In the genomic region with DNA sequence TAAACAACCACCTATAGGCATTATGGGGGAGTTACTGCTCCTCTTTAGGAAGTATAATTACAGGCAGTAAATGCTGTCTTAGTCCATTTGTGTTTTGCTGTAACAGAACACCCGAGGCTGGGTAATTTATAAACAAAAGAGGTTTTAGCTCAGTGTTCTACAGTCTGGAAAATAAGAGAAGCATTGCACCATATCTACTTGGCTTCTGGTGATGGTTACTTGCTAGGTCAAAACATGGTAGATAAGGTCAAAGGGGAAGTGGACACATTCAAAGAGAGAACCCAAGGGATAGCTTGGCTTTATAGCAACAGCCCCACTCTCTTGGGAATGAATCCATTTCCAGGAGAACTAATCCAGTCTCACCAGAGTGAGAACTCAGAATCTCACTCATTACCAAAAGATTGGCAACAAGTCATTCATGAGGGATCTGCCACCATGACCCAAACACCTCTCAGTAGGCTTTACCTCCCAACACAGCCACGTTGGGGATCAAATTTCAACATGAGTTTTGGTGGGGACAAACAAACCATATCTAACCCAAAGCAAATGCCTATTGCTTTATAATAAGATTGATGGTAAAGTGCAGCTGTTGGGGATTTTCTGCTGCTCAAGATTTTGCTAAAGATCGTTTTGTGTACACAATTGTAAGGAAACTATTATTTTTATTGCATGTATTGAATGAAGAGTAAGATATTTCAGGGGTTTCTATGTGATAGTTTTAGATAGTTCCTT, we compare ENCODE assay signal across 17 cellular contexts. TPM values are rescaled to one million over a fixed set of nuclear protein-coding genes. Genes with fewer than 3 reads are reported as not detected.
DNase-seq lines count a peak whose midpoint lies in the region; ATAC-seq, FAIRE-seq and TF ChIP-seq lines count a peak whose summit lies in the region.
"Had no signal": no experiment of that assay in that cellular context is flagged by ENCODE, and none has a peak within 500 bp of the region (broad histone marks: within the 10 kb centered on the region; RNA-seq: fewer than 3 reads in every experiment).

No MANE protein-coding gene starts in this region.

- peak overlapping the region; percentile 31 for H3K4me2 ChIP-seq in PC-3 (ENCODE audit: low read length)

- no peak for TF ChIP-seq POLR2A in GM12892 (IDR thresholded peaks at IDR 0.05; ENCODE audit: low read depth, low read length)

- H3K36me3 ChIP-seq in A673 (ENCODE audit: insufficient read depth, low read length, poor library complexity, severe bottlenecking): no peaks in the 10 kb centered on the region
- no peaks in the 10 kb centered on the region for H3K36me3 ChIP-seq in PC-3 (ENCODE audit: low read depth, low read length)
- H3K36me3 ChIP-seq: breast epithelium, right lobe of liver had no signal

- no TSS peak for BruUV-seq in A673 (replicated peaks; lab: Mats Ljungman, UMichigan)
- BruUV-seq in PC-3 (replicated peaks; lab: Mats Ljungman, UMichigan): no TSS peak

- CTCF ChIA-PET in A673 (lab: Charles Lee) (interaction anchor here (0.6 kb wide), 1 partner anchor 1927 kb away, joined by 3 read pairs; no protein-coding TSS in a partner anchor), PC-3 (lab: Charles Lee) (interaction anchor here (0.6 kb wide), 1 partner anchor 113 kb away, joined by 8 read pairs; no protein-coding TSS in a partner anchor)

- intact Hi-C loops in A673 (cut with micrococcal nuclease; ENCODE audit: unreplicated experiment): no loop called here
- intact Hi-C loops in PC-3 (cut with micrococcal nuclease): no loop called here
- intact Hi-C loops in activated T-helper 2 cell treated with anti-CD3 and anti-CD28 coated beads, Interferon-gamma antibody, Interleukin-2, Interleukin-4, amounts not matched to agents 10 μg/mL and 5 μg/mL and 100 μg/mL, durations not matched to agents 14 hours and 24 hours and 36 hours (cut with micrococcal nuclease): no loop called here

- H2AFZ ChIP-seq in PC-3 (ENCODE audit: low read length): no peak overlapping the region

- DNase-seq in A673 (ENCODE audit: low spot score) (peak; percentile 53), GM19239 (ENCODE audit: insufficient read length, low spot score) (no peak), PC-3 (no peak), fibroblast of villous mesenchyme (ENCODE audit: low read depth) (peak; percentile 21), GM12892 (ENCODE audit: insufficient read length) (no peak)
- DNase-seq in activated T-helper 2 cell treated with anti-CD3 and anti-CD28 coated beads, Interferon-gamma antibody, Interleukin-2, Interleukin-4, amounts not matched to agents 10 μg/mL and 5 μg/mL and 100 μg/mL, durations not matched to agents 14 hours and 24 hours and 36 hours (ENCODE audit: low spot score): no peak
- DNase-seq: activated naive CD4-positive, alpha-beta T cell treated with anti-CD3 and anti-CD28 coated beads, Interleukin-2, amount 50 U/mL, for 16 hours; effector CD4-positive, alpha-beta T cell; hippocampal formation; NCI-H748 treated with DMSO at 0.1 percent for 48 hours; nucleus accumbens; right lobe of liver; stimulated activated CD4-positive, alpha-beta T cell treated with anti-CD3 and anti-CD28 coated beads, Interleukin-1b, Interleukin-23, amount 100 ng/mL, for 48 hours had no signal

- no peak overlapping the region for H3K4me3 Mint-ChIP-seq in activated T-helper 2 cell treated with anti-CD3 and anti-CD28 coated beads, Interferon-gamma antibody, Interleukin-2, Interleukin-4, amounts not matched to agents 10 μg/mL and 5 μg/mL and 100 μg/mL, durations not matched to agents 14 hours and 24 hours and 36 hours (ENCODE audit: low read depth)

- H3K4me3 ChIP-seq in A673 (ENCODE audit: low read depth, low read length, poor library complexity, severe bottlenecking): no peak overlapping the region
- no peak overlapping the region for H3K4me3 ChIP-seq in PC-3 (ENCODE audit: low read length)
- no peak overlapping the region for H3K4me3 ChIP-seq in fibroblast of villous mesenchyme (ENCODE audit: low read depth, low read length)
- H3K4me3 ChIP-seq: breast epithelium, right lobe of liver had no signal

- peaks cover 18% of the 10 kb centered on the region for H3K4me1 Mint-ChIP-seq in activated T-helper 2 cell treated with anti-CD3 and anti-CD28 coated beads, Interferon-gamma antibody, Interleukin-2, Interleukin-4, amounts not matched to agents 10 μg/mL and 5 μg/mL and 100 μg/mL, durations not matched to agents 14 hours and 24 hours and 36 hours (ENCODE audit: low read depth)

- ATAC-seq in PC-3 (no peak), HG03135 (IDR thresholded peaks at IDR 0.05; ENCODE audit: unreplicated experiment) (no peak), GM21423 (IDR thresholded peaks at IDR 0.05; ENCODE audit: unreplicated experiment) (no peak)
- ATAC-seq: right lobe of liver had no signal

- H3K9me3 Mint-ChIP-seq in activated T-helper 2 cell treated with anti-CD3 and anti-CD28 coated beads, Interferon-gamma antibody, Interleukin-2, Interleukin-4, amounts not matched to agents 10 μg/mL and 5 μg/mL and 100 μg/mL, durations not matched to agents 14 hours and 24 hours and 36 hours: no peaks in the 10 kb centered on the region

- peaks cover 16% of the 10 kb centered on the region for H3K36me3 Mint-ChIP-seq in activated T-helper 2 cell treated with anti-CD3 and anti-CD28 coated beads, Interferon-gamma antibody, Interleukin-2, Interleukin-4, amounts not matched to agents 10 μg/mL and 5 μg/mL and 100 μg/mL, durations not matched to agents 14 hours and 24 hours and 36 hours (ENCODE audit: low read depth)

- TF ChIP-seq CTCF in A673 (conservative IDR thresholded peaks at IDR 0.05; ENCODE audit: low read depth, low read length) (no peak), PC-3 (conservative IDR thresholded peaks at IDR 0.05; ENCODE audit: low read depth, low read length) (no peak), fibroblast of villous mesenchyme (IDR thresholded peaks at IDR 0.05; ENCODE audit: insufficient read depth, low read depth, low read length) (no peak)

- H3K27ac ChIP-seq in A673 (ENCODE audit: low read depth, low read length, poor library complexity, severe bottlenecking) (peak overlapping the region; percentile 58), PC-3 (ENCODE audit: low read length) (peak overlapping the region; percentile 29)
- H3K27ac ChIP-seq: breast epithelium, right lobe of liver had no signal

- peaks cover 9% of the 10 kb centered on the region for H3K4me1 ChIP-seq in A673 (ENCODE audit: insufficient read depth, low read length, poor library complexity, severe bottlenecking)
- peaks cover 21% of the 10 kb centered on the region for H3K4me1 ChIP-seq in PC-3 (ENCODE audit: insufficient read depth, low read length)
- H3K4me1 ChIP-seq: breast epithelium, right lobe of liver had no signal

- H3K27me3 ChIP-seq in A673 (replicated peaks; ENCODE audit: insufficient read depth, low read depth, low read length, poor library complexity) (no peaks in the 10 kb centered on the region), PC-3 (ENCODE audit: low read length) (no peaks in the 10 kb centered on the region)
- H3K27me3 ChIP-seq: breast epithelium, right lobe of liver had no signal

- POLR2A ChIA-PET in A673 (lab: Charles Lee; ENCODE audit: low non-redundant PET) (no interaction called here), PC-3 (lab: Charles Lee; ENCODE audit: unreplicated experiment) (no interaction called here)

- H3K9me2 ChIP-seq in PC-3 (replicated peaks; ENCODE audit: low read length): no peaks in the 10 kb centered on the region

- H3K9me3 ChIP-seq in A673 (ENCODE audit: low read depth, low read length, poor library complexity, severe bottlenecking) (no peaks in the 10 kb centered on the region), PC-3 (ENCODE audit: low read length) (no peaks in the 10 kb centered on the region)
- H3K9me3 ChIP-seq: breast epithelium, right lobe of liver had no signal

- no peaks in the 10 kb centered on the region for H3K27me3 Mint-ChIP-seq in activated T-helper 2 cell treated with anti-CD3 and anti-CD28 coated beads, Interferon-gamma antibody, Interleukin-2, Interleukin-4, amounts not matched to agents 10 μg/mL and 5 μg/mL and 100 μg/mL, durations not matched to agents 14 hours and 24 hours and 36 hours (ENCODE audit: low read depth)

- peaks cover 94% of the 10 kb centered on the region for H3K79me2 ChIP-seq in PC-3 (ENCODE audit: low read length)

- peak; percentile 31 for FAIRE-seq in GM19239 (lab: Jason Lieb, UNC)
- FAIRE-seq in GM12892 (lab: Jason Lieb, UNC): no peak
- FAIRE-seq: TTC549 had no signal

- H3F3A ChIP-seq in PC-3 (ENCODE audit: low read length, unreplicated experiment): no peaks in the 10 kb centered on the region

- H3K27ac Mint-ChIP-seq in activated T-helper 2 cell treated with anti-CD3 and anti-CD28 coated beads, Interferon-gamma antibody, Interleukin-2, Interleukin-4, amounts not matched to agents 10 μg/mL and 5 μg/mL and 100 μg/mL, durations not matched to agents 14 hours and 24 hours and 36 hours: no peak overlapping the region

- H4K20me1 ChIP-seq in PC-3 (ENCODE audit: low read length): peaks cover 14% of the 10 kb centered on the region

- no peak overlapping the region for H3K9ac ChIP-seq in PC-3 (ENCODE audit: low read length)

RNA-seq across cellular contexts. Expression of gene STAG2, which starts 32.6 kb away (rescaled TPM):
- total RNA-seq in A673 (2021) (117 and 119 TPM in 2 replicates), PC-3 (2014; rRNA removed) (92.1 and 95.4 TPM in 2 replicates), fibroblast of villous mesenchyme (56.7 and 57.4 TPM in 2 replicates)
- total RNA-seq in activated T-helper 2 cell treated with anti-CD3 and anti-CD28 coated beads, Interferon-gamma antibody, Interleukin-2, Interleukin-4, amounts not matched to agents 10 μg/mL and 5 μg/mL and 100 μg/mL, durations not matched to agents 14 hours and 24 hours and 36 hours: 105 and 106 TPM in 2 replicates
- 46.4 TPM for polyA plus RNA-seq in GM12892 (2012; ENCODE audit: missing spikeins)

Comparison
In these comparisons a context has a peak if more than half of its experiments do, and no peak if none do; other contexts are left out.
1. DNase-seq: peak in A673 (single experiment) and fibroblast of villous mesenchyme (single experiment); none in GM19239 (single experiment), PC-3 (single experiment), activated T-helper 2 cell treated with anti-CD3 and anti-CD28 coated beads, Interferon-gamma antibody, Interleukin-2, Interleukin-4, amounts not matched to agents 10 μg/mL and 5 μg/mL and 100 μg/mL, durations not matched to agents 14 hours and 24 hours and 36 hours (single experiment) and GM12892 (single experiment).